ENCODE assay signal across 8 cellular contexts in the genomic region with DNA sequence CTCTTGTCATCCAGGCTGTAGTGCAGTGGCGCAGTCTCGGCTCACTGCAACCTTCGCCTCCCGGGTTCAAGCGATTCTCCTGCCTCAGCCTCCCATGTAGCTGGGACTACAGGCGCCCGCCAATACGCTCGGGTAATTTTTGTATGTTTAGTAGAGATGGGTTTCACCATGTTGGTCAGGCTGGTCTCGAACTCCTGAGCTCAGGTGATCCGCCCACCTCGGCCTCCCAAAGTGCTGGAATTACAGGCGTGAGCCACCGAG. TPM values are rescaled to one million over a fixed set of nuclear protein-coding genes. Genes with fewer than 3 reads are reported as not detected.
DNase-seq lines count a peak whose midpoint lies in the region; ATAC-seq and TF ChIP-seq lines count a peak whose summit lies in the region.
"Not testable (repeated sequence)": the region's sequence is repeated elsewhere in the genome, so short reads cannot be mapped to it uniquely, and the experiment has no call there.

No MANE protein-coding gene starts in this region.

- POLR2A ChIA-PET in CD8-positive, alpha-beta T cell (lab: Charles Lee): interaction anchor here (1.1 to 8.6 kb wide), 5 partner anchors 11 to 140 kb away, joined by 3 to 235 read pairs (median 4); partner anchors contain the start of gene SPEN
- POLR2A ChIA-PET in activated CD4-positive, alpha-beta memory T cell treated with anti-CD3 and anti-CD28 coated beads for 36 hours (lab: Charles Lee): interaction anchor here (0.7 to 3.4 kb wide), 5 partner anchors 11 to 220 kb away, joined by 3 to 68 read pairs (median 3); partner anchors contain the start of gene SPEN

- not testable (repeated sequence) for H3K36me3 ChIP-seq in CD8-positive, alpha-beta T cell (ENCODE audit: insufficient read depth, low read length); brain microvascular endothelial cell (replicated peaks); prostate gland; tibial nerve

- peak overlapping the region; percentile 83 for H3K4me3 ChIP-seq in CD8-positive, alpha-beta T cell (ENCODE audit: low read depth, low read length)
- H3K4me3 ChIP-seq in LNCaP clone FGC (ENCODE audit: low read depth, low read length) (peak overlapping the region; percentile 59), brain microvascular endothelial cell (ENCODE audit: low read depth, low read length) (peak overlapping the region; percentile 64), fibroblast of mammary gland (ENCODE audit: control insufficient read depth, low read depth, low read length) (peak overlapping the region; percentile 67), prostate gland (peak overlapping the region; percentile 53 to 79), tibial nerve (peak overlapping the region; percentile 32 to 93 (median 70))

- not testable (repeated sequence) for TF ChIP-seq CTCF in CD8-positive, alpha-beta T cell (IDR thresholded peaks at IDR 0.05); LNCaP clone FGC (IDR thresholded peaks at IDR 0.05; ENCODE audit: control insufficient read depth, extremely low read depth, insufficient read depth); brain microvascular endothelial cell (IDR thresholded peaks at IDR 0.05; ENCODE audit: low read depth, low read length, missing control alignments); fibroblast of mammary gland (conservative IDR thresholded peaks at IDR 0.05; ENCODE audit: control insufficient read depth, insufficient read depth, low read depth, low read length); prostate gland (IDR thresholded peaks at IDR 0.05); tibial nerve (IDR thresholded peaks at IDR 0.05)

- not testable (repeated sequence) for H3K9me3 Mint-ChIP-seq in CD8-positive, alpha-beta T cell; activated CD4-positive, alpha-beta memory T cell treated with anti-CD3 and anti-CD28 coated beads for 36 hours; memory B cell

- H3K4me1 Mint-ChIP-seq in CD8-positive, alpha-beta T cell (ENCODE audit: low read depth): peaks cover 23% of the 10 kb centered on the region
- H3K4me1 Mint-ChIP-seq in activated CD4-positive, alpha-beta memory T cell treated with anti-CD3 and anti-CD28 coated beads for 36 hours (ENCODE audit: low read depth): peaks cover 18% of the 10 kb centered on the region
- not testable (repeated sequence) for H3K4me1 Mint-ChIP-seq in memory B cell

- H3K4me3 Mint-ChIP-seq in CD8-positive, alpha-beta T cell: peak overlapping the region; percentile 96
- H3K4me3 Mint-ChIP-seq in activated CD4-positive, alpha-beta memory T cell treated with anti-CD3 and anti-CD28 coated beads for 36 hours: peak overlapping the region; percentile 81
- peak overlapping the region; percentile 91 for H3K4me3 Mint-ChIP-seq in memory B cell

- CTCF ChIA-PET in CD8-positive, alpha-beta T cell (lab: Charles Lee): not testable (repeated sequence)
- CTCF ChIA-PET in activated CD4-positive, alpha-beta memory T cell treated with anti-CD3 and anti-CD28 coated beads for 36 hours (lab: Charles Lee): interaction anchor here (0.6 to 3.6 kb wide), 6 partner anchors 8 to 154 kb away, joined by 3 to 17 read pairs (median 3); partner anchors contain the start of gene SPEN

- peak overlapping the region; percentile 99 for H3K27ac Mint-ChIP-seq in CD8-positive, alpha-beta T cell
- peak overlapping the region; percentile 96 for H3K27ac Mint-ChIP-seq in activated CD4-positive, alpha-beta memory T cell treated with anti-CD3 and anti-CD28 coated beads for 36 hours
- H3K27ac Mint-ChIP-seq in memory B cell: peak overlapping the region; percentile 97

- DNase-seq in CD8-positive, alpha-beta T cell: peak in 1 of 7 experiments; percentile 55
- DNase-seq in LNCaP clone FGC (ENCODE audit: low read depth); activated CD4-positive, alpha-beta memory T cell treated with anti-CD3 and anti-CD28 coated beads for 36 hours; brain microvascular endothelial cell; fibroblast of mammary gland (ENCODE audit: low read depth); memory B cell (ENCODE audit: low spot score in 2 of 2); prostate gland (ENCODE audit: low spot score); tibial nerve (ENCODE audit: low spot score in 2 of 2): not testable (repeated sequence)

- peaks cover 20% of the 10 kb centered on the region for H3K4me1 ChIP-seq in CD8-positive, alpha-beta T cell (ENCODE audit: insufficient read depth, low read length)
- not testable (repeated sequence) for H3K4me1 ChIP-seq in prostate gland (replicated peaks)
- peaks cover 0 to 36% (median 13%) of the 10 kb centered on the region in 4 donors for H3K4me1 ChIP-seq in tibial nerve

- H3K9me3 ChIP-seq in CD8-positive, alpha-beta T cell (ENCODE audit: low read length); prostate gland; tibial nerve: not testable (repeated sequence)

- TF ChIP-seq POLR2A in prostate gland (IDR thresholded peaks at IDR 0.05); tibial nerve (IDR thresholded peaks at IDR 0.05): not testable (repeated sequence)

- intact Hi-C loops in CD8-positive, alpha-beta T cell (cut with DNase I, micrococcal nuclease): loop anchor here (1.0 to 10.0 kb wide), 3 partner anchors 140 to 1068 kb away; partner anchors contain the start of genes DDI2 (in 1 of the 2) and ZBTB17 (in 1 of the 2)
- intact Hi-C loops in activated CD4-positive, alpha-beta memory T cell treated with anti-CD3 and anti-CD28 coated beads for 36 hours (cut with micrococcal nuclease); prostate gland (cut with DNase I): not testable (repeated sequence)

- H3K27me3 ChIP-seq in CD8-positive, alpha-beta T cell (ENCODE audit: insufficient read depth, low read length); brain microvascular endothelial cell (replicated peaks); prostate gland (replicated peaks; ENCODE audit: insufficient read depth); tibial nerve: not testable (repeated sequence)

- not testable (repeated sequence) for TF ChIP-seq EP300 in tibial nerve (IDR thresholded peaks at IDR 0.05)

- WGBS in prostate gland: 64% methylated on average over 14 of the region's 14 CpGs
- 74 to 87% methylated on average over 9 to 14 of the region's 14 CpGs for WGBS in tibial nerve, 2 donors

- ATAC-seq in CD8-positive, alpha-beta T cell; memory B cell (ENCODE audit: low read depth): not testable (repeated sequence)

- H3K27me3 Mint-ChIP-seq in CD8-positive, alpha-beta T cell (ENCODE audit: low read depth); activated CD4-positive, alpha-beta memory T cell treated with anti-CD3 and anti-CD28 coated beads for 36 hours; memory B cell: not testable (repeated sequence)

- peak overlapping the region; percentile 83 for H3K27ac ChIP-seq in CD8-positive, alpha-beta T cell (ENCODE audit: low read depth, low read length)
- H3K27ac ChIP-seq in brain microvascular endothelial cell: not testable (repeated sequence)
- H3K27ac ChIP-seq in prostate gland (peak overlapping the region; percentile 99 to 100), tibial nerve (peak overlapping the region; percentile 76 to 100 (median 100))

- in situ Hi-C loops in brain microvascular endothelial cell (cut with HindIII; ENCODE audit: low pct_ligation_motif_present, low sequenced_read_pairs): not testable (repeated sequence)

- peaks cover 13% of the 10 kb centered on the region for H3K36me3 Mint-ChIP-seq in CD8-positive, alpha-beta T cell
- not testable (repeated sequence) for H3K36me3 Mint-ChIP-seq in activated CD4-positive, alpha-beta memory T cell treated with anti-CD3 and anti-CD28 coated beads for 36 hours; memory B cell

RNA-seq across cellular contexts. Expression of gene SPEN, which starts 11.1 kb away (rescaled TPM):
- 10 to 100 TPM; 85.9 to 87.3 TPM for total RNA-seq in CD8-positive, alpha-beta T cell
- total RNA-seq in activated CD4-positive, alpha-beta memory T cell treated with anti-CD3 and anti-CD28 coated beads for 36 hours: 10 to 100 TPM; 37.0 to 41.9 TPM
- total RNA-seq in prostate gland: 10 to 100 TPM; 31.9 to 48.3 TPM
- 10 to 100 TPM; 67.9 to 87.0 (median 77.8) TPM for total RNA-seq in tibial nerve

RNA-seq across cellular contexts. Expression of gene UQCRHL, which starts 29.0 kb away (rescaled TPM):
- total RNA-seq in CD8-positive, alpha-beta T cell: under 1 TPM; 0.53 to 0.81 TPM
- 1 to 10 TPM; 2.0 to 2.5 TPM for total RNA-seq in activated CD4-positive, alpha-beta memory T cell treated with anti-CD3 and anti-CD28 coated beads for 36 hours
- total RNA-seq in prostate gland (1 to 10 TPM; 1.6 to 2.4 TPM), tibial nerve (1 to 10 TPM; 1.1 to 2.5 (median 1.4) TPM)
